8 cellular contexts compared by ENCODE assay signal in genomic region chr11:96012086-96012824, GRCh38.
DNase-seq lines count a peak whose midpoint lies in the region; ATAC-seq and TF ChIP-seq lines count a peak whose summit lies in the region.

No MANE protein-coding gene starts in this region.

- H3K9ac ChIP-seq in mucosa of rectum (ENCODE audit: low read depth in 1 of 2, low read length in 2 of 2): no peak overlapping the region

- TF ChIP-seq EP300 in transverse colon (IDR thresholded peaks at IDR 0.05; ENCODE audit: low read depth): no peak

- TF ChIP-seq POLR2A in transverse colon (IDR thresholded peaks at IDR 0.05): no peak

- H3K4me3 ChIP-seq in mucosa of rectum (ENCODE audit: low read length in 2 of 2): peak overlapping the region; percentile 4 to 20
- peak overlapping the region in 1 of 4 donors; percentile 5 for H3K4me3 ChIP-seq in transverse colon

- ATAC-seq in HG02642 (IDR thresholded peaks at IDR 0.05; ENCODE audit: poor library complexity, unreplicated experiment): peak; percentile 92

- intact Hi-C loops in transverse colon (cut with DNase I; ENCODE audit: low total_unique reads): no loop called here

- peak; percentile 38 to 72 (median 57) for TF ChIP-seq CTCF in transverse colon (IDR thresholded peaks at IDR 0.05)

- WGBS in transverse colon (ENCODE audit: low coverage in 1 of 2), 2 donors: 9 to 29% methylated on average over 4 to 8 of the region's 8 CpGs

- H3K27ac ChIP-seq in mucosa of rectum (ENCODE audit: low read depth in 2 of 2, low read length in 2 of 2) (peak overlapping the region; percentile 9 to 50), transverse colon (peak overlapping the region; percentile 49 to 72 (median 70))

- H3K4me1 ChIP-seq in mucosa of rectum (ENCODE audit: control insufficient read depth in 2 of 2, insufficient read depth in 2 of 2, low read length in 2 of 2): peaks cover 7 to 15% of the 10 kb centered on the region in 2 donors
- peaks cover 6 to 35% (median 17%) of the 10 kb centered on the region in 4 donors for H3K4me1 ChIP-seq in transverse colon

- no peaks in the 10 kb centered on the region for H3K9me3 ChIP-seq in mucosa of rectum (ENCODE audit: control insufficient read depth in 2 of 2, low read length in 2 of 2)
- H3K9me3 ChIP-seq in transverse colon: no peaks in the 10 kb centered on the region

- in situ Hi-C loops in transverse colon (cut with MboI; ENCODE audit: low pct_ligation_motif_present in 1 of 4, low pct_unique_long_range_greater_than_20kb in 1 of 4, low sequenced_read_pairs in 3 of 4): no loop called here

- H3K36me3 ChIP-seq in mucosa of rectum (ENCODE audit: control insufficient read depth in 2 of 2, insufficient read depth in 2 of 2, low read length in 2 of 2): no peaks in the 10 kb centered on the region
- no peaks in the 10 kb centered on the region for H3K36me3 ChIP-seq in transverse colon

- H3K27me3 ChIP-seq in mucosa of rectum (ENCODE audit: control insufficient read depth in 2 of 2, insufficient read depth in 2 of 2, low read length in 2 of 2) (no peaks in the 10 kb centered on the region), transverse colon (no peaks in the 10 kb centered on the region)

- peak; percentile 7 for DNase-seq in NCI-H345 (lab: John Stamatoyannopoulos, UW)
- DNase-seq in NCI-H345 treated with DMSO at 0.1 percent for 48 hours (lab: John Stamatoyannopoulos, UW; ENCODE audit: unreplicated experiment): no peak
- peak; percentile 76 for DNase-seq in NCI-H2081 treated with DMSO at 0.1 percent for 48 hours (lab: John Stamatoyannopoulos, UW)
- DNase-seq in activated CD8-positive, alpha-beta memory T cell treated with anti-CD3 and anti-CD28 coated beads for 24 hours: peak; percentile 65
- DNase-seq in epidermal melanocyte (ENCODE audit: insufficient read length, low spot score): peak; percentile 78
- DNase-seq in transverse colon: peak; percentile 49
